10 cellular contexts compared by ENCODE assay signal in genomic region chr4:185213829-185214228, GRCh38. TPM values are rescaled to one million over a fixed set of nuclear protein-coding genes. Genes with fewer than 3 reads are reported as not detected.
DNase-seq lines count a peak whose midpoint lies in the region; ATAC-seq and TF ChIP-seq lines count a peak whose summit lies in the region.
"Had no signal": no experiment of that assay in that cellular context is flagged by ENCODE, and none has a peak within 500 bp of the region (broad histone marks: within the 10 kb centered on the region; RNA-seq: fewer than 3 reads in every experiment).

No MANE protein-coding gene starts in this region.

- H3K79me2 ChIP-seq in hepatocyte, result peaks cover 47% of the 10 kb centered on the region

- H3K4me1 ChIP-seq in BLaER1 (peaks cover 79% of the 10 kb centered on the region), hepatocyte (ENCODE audit: insufficient read depth) (peaks cover 14% of the 10 kb centered on the region)

- H3K4me3 ChIP-seq in BLaER1 (0 out of 2 replicates have a peak overlapping the region, but pooled peaks have one; percentile 1), hepatocyte (no peak overlapping the region)

- H3K27ac ChIP-seq in BLaER1, result 0 out of 2 replicates have a peak overlapping the region, but pooled peaks have one; percentile 35
- no peak overlapping the region for H3K27ac ChIP-seq in hepatocyte

- intact Hi-C loops in Right ventricle myocardium superior (cut with DNase I), result no loop called here

- H3K36me3 ChIP-seq in BLaER1 (no peaks in the 10 kb centered on the region), hepatocyte (replicated peaks; ENCODE audit: insufficient read depth, low read depth) (no peaks in the 10 kb centered on the region)

- DNase-seq in GM19238 (ENCODE audit: insufficient read length, low spot score), result peak; percentile 46
- peak; percentile 74 for DNase-seq in NAMALWA (ENCODE audit: low spot score)
- DNase-seq in stimulated activated CD4-positive, alpha-beta T cell treated with anti-CD3 and anti-CD28 coated beads, Interleukin-1b, Interleukin-23, amount 100 ng/mL, for 48 hours, result no peak
- DNase-seq in Right ventricle myocardium superior, result no peak
- DNase-seq in activated T-cell treated with anti-CD3 and anti-CD28 coated beads for 4 hours, result no peak
- no peak for DNase-seq in hepatocyte (ENCODE audit: low spot score)
- DNase-seq: activated naive CD4-positive, alpha-beta T cell; NCI-H1694 treated with DMSO at 0.1 percent for 48 hours had no signal

- H3K4me2 ChIP-seq in BLaER1 (peak overlapping the region; percentile 95), hepatocyte (no peak overlapping the region)

- H3K9me3 ChIP-seq in BLaER1 (no peaks in the 10 kb centered on the region), hepatocyte (ENCODE audit: low read depth) (no peaks in the 10 kb centered on the region)

- H3K9ac ChIP-seq in BLaER1, result no peak overlapping the region

- peak; percentile 29 for ATAC-seq in HG02798 (IDR thresholded peaks at IDR 0.05; ENCODE audit: poor library complexity, unreplicated experiment)
- ATAC-seq in Right ventricle myocardium superior (ENCODE audit: poor library complexity), result no peak

- H4K20me1 ChIP-seq in BLaER1, result peaks cover 53% of the 10 kb centered on the region
- H4K20me1 ChIP-seq in hepatocyte (ENCODE audit: insufficient read depth, poor library complexity, severe bottlenecking), result peaks cover 3% of the 10 kb centered on the region

- no peak for TF ChIP-seq CTCF in hepatocyte (IDR thresholded peaks at IDR 0.05; ENCODE audit: poor library complexity)

- H2AFZ ChIP-seq in hepatocyte, result no peak overlapping the region

- H3K27me3 ChIP-seq in BLaER1 (0 out of 2 replicates have a peak, but pooled peaks cover 11% of the 10 kb centered on the region), hepatocyte (no peaks in the 10 kb centered on the region)

- H3K9me2 ChIP-seq in hepatocyte (replicated peaks; ENCODE audit: insufficient read depth), result no peaks in the 10 kb centered on the region

- WGBS in hepatocyte (ENCODE audit: low lambda C conversion rate, missing lambda C conversion rate), result 85% methylated on average over 5 of the region's 5 CpGs

RNA-seq across cellular contexts. Expression of gene SNX25, which starts 4.4 kb away (rescaled TPM):
- total RNA-seq in Right ventricle myocardium superior (11.1 TPM), hepatocyte (20.3 and 24.2 TPM in 2 replicates)
- polyA plus RNA-seq in hepatocyte, result 13.5 and 16.5 TPM in 2 replicates

RNA-seq across cellular contexts. Expression of gene CFAP97, which starts 10.0 kb away (rescaled TPM):
- total RNA-seq in Right ventricle myocardium superior (11.3 TPM), hepatocyte (28.5 and 28.9 TPM in 2 replicates)
- polyA plus RNA-seq in hepatocyte, result 16.5 and 20.2 TPM in 2 replicates

Comparison
In these comparisons a context has a peak if more than half of its experiments do, and no peak if none do; other contexts are left out.
1. DNase-seq: peak in GM19238 (single experiment) and NAMALWA (single experiment); none in stimulated activated CD4-positive, alpha-beta T cell treated with anti-CD3 and anti-CD28 coated beads, Interleukin-1b, Interleukin-23, amount 100 ng/mL, for 48 hours (single experiment), Right ventricle myocardium superior (single experiment), activated T-cell treated with anti-CD3 and anti-CD28 coated beads for 4 hours (single experiment) and hepatocyte (single experiment).